Comparison of ENCODE assay signal across 25 cellular contexts in the genomic region with DNA sequence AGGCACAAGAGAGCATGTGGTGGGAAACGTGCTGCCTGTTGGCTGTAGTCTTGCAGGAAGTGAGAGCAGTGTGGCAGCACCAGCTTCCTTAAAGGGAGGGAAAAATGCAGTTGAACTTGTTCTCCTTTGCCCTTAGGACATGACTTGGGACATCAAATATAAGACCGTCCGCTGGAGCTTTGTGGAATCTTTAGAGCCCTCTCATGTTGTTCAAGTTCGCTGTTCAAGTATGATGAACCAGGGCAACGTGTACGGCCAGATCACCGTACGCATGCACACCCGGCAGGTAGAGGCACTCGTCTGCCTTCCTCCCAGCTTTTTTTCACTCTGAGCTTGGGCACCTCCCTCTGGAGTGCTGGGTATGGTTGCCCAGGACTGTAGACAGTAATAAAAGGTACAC. TPM values are rescaled to one million over a fixed set of nuclear protein-coding genes. Genes with fewer than 3 reads are reported as not detected.
DNase-seq lines count a peak whose midpoint lies in the region; ATAC-seq and TF ChIP-seq lines count a peak whose summit lies in the region.
"Had no signal": no experiment of that assay in that cellular context is flagged by ENCODE, and none has a peak within 500 bp of the region (broad histone marks: within the 10 kb centered on the region; RNA-seq: fewer than 3 reads in every experiment).

No MANE protein-coding gene starts in this region.

- H3K4me1 ChIP-seq in RWPE2 (ENCODE audit: insufficient read depth, poor library complexity, severe bottlenecking) (no peaks in the 10 kb centered on the region), foreskin keratinocyte (peaks cover 9% of the 10 kb centered on the region), smooth muscle cell (ENCODE audit: low read depth) (peaks cover 14% of the 10 kb centered on the region), thyroid gland (peaks cover 6% of the 10 kb centered on the region in 2 donors)

- H3K9ac ChIP-seq in smooth muscle cell (ENCODE audit: low read depth) = no peak overlapping the region

- H2AFZ ChIP-seq in smooth muscle cell (ENCODE audit: low read depth) = no peak overlapping the region

- 73% methylated on average over 10 of the region's 10 CpGs for WGBS in smooth muscle cell (ENCODE audit: low lambda C conversion rate)
- WGBS in thyroid gland, 2 donors = 85 to 88% methylated on average over 10 of the region's 10 CpGs

- H3K27ac ChIP-seq in RWPE2 (ENCODE audit: poor library complexity, severe bottlenecking) (no peak overlapping the region), foreskin keratinocyte (no peak overlapping the region), smooth muscle cell (ENCODE audit: low read depth) (peak overlapping the region; percentile 19), thyroid gland (no peak overlapping the region)
- H3K27ac ChIP-seq: WERI-Rb-1 had no signal

- ATAC-seq in RWPE2 (ENCODE audit: low read depth) (peak; percentile 27; the same call in 1 of the 3 replicates), foreskin keratinocyte (peak; percentile 52), GM21528 (IDR thresholded peaks at IDR 0.05; ENCODE audit: low FRiP score, unreplicated experiment) (no peak)
- ATAC-seq: natural killer cell treated with Interleukin-12 subunit alpha and Interleukin-12 subunit beta and Interleukin-15 and Interleukin-18, amount 100 ng/mL, for 72 hours; T-cell had no signal

- H3K79me2 ChIP-seq in smooth muscle cell (ENCODE audit: low read depth) = no peaks in the 10 kb centered on the region

- H3K4me3 ChIP-seq in RWPE2 (ENCODE audit: severe bottlenecking) (no peak overlapping the region), smooth muscle cell (no peak overlapping the region), foreskin fibroblast (ENCODE audit: low read depth in 1 of 2, low read length in 2 of 2) (no peak overlapping the region), thyroid gland (replicated peaks in 1 of 3) (no peak overlapping the region)
- H3K4me3 ChIP-seq: skin epidermis had no signal

- H4K20me1 ChIP-seq in smooth muscle cell (ENCODE audit: low read depth) = no peaks in the 10 kb centered on the region

- H3F3A ChIP-seq in smooth muscle cell (ENCODE audit: low read depth) = peaks cover 5% of the 10 kb centered on the region

- DNase-seq in HPDE6-E6E7 (ENCODE audit: extremely low spot score) (peak; percentile 15), RWPE2 (ENCODE audit: low spot score) (no peak), foreskin keratinocyte (peak; percentile 24 to 71), smooth muscle cell (lab: John Stamatoyannopoulos, UW; ENCODE audit: unreplicated experiment) (no peak), COLO668 (lab: John Stamatoyannopoulos, UW; ENCODE audit: unreplicated experiment) (no peak), foreskin fibroblast (no peak), thyroid gland (no peak)
- DNase-seq: activated CD4-positive, alpha-beta T cell treated with anti-CD3 and anti-CD28 coated beads, Interleukin-2, amount 50 U/mL, for 48 hours; activated T-cell treated with anti-CD3 and anti-CD28 coated beads, Interleukin-2, amount 50 U/mL, for 1 hour; AML-193; GDM1; glutamatergic neuron; Kasumi-1; NCI-H187; NCI-H345; NK-92 treated with Interleukin-12 subunit alpha and Interleukin-12 subunit beta, amount 100 ng/mL, for 24 hours; stimulated activated CD4-positive, alpha-beta T cell treated with anti-CD3 and anti-CD28 coated beads, Interleukin-4, amount 100 ng/mL, for 24 hours; T-cell; WERI-Rb-1 had no signal

- TF ChIP-seq POLR2A in thyroid gland (IDR thresholded peaks at IDR 0.05) = no peak

- intact Hi-C loops in thyroid gland (cut with DNase I) = no loop called here

- no peak for TF ChIP-seq CTCF in RWPE2 (IDR thresholded peaks at IDR 0.05; ENCODE audit: poor library complexity, severe bottlenecking)
- no peak for TF ChIP-seq CTCF in foreskin keratinocyte (conservative IDR thresholded peaks at IDR 0.05)
- TF ChIP-seq CTCF in smooth muscle cell (IDR thresholded peaks at IDR 0.05; ENCODE audit: borderline replicate concordance, insufficient read depth, poor library complexity, severe bottlenecking) = no peak
- no peak for TF ChIP-seq CTCF in foreskin fibroblast (IDR thresholded peaks at IDR 0.05; ENCODE audit: low read depth, low read length)
- no peak for TF ChIP-seq CTCF in thyroid gland (IDR thresholded peaks at IDR 0.05)

- H3K9me3 ChIP-seq in RWPE2 (ENCODE audit: severe bottlenecking) (no peaks in the 10 kb centered on the region), smooth muscle cell (replicated peaks; ENCODE audit: low read depth) (no peaks in the 10 kb centered on the region), thyroid gland (no peaks in the 10 kb centered on the region)

- H3K36me3 ChIP-seq in RWPE2 (ENCODE audit: low read depth) (peaks cover 52% of the 10 kb centered on the region), smooth muscle cell (ENCODE audit: low read depth) (no peaks in the 10 kb centered on the region), thyroid gland (peaks cover 20 to 22% of the 10 kb centered on the region in 2 donors)

- no peaks in the 10 kb centered on the region for H3K27me3 ChIP-seq in RWPE2 (ENCODE audit: insufficient read depth, poor library complexity, severe bottlenecking)
- H3K27me3 ChIP-seq in foreskin keratinocyte = no peaks in the 10 kb centered on the region
- H3K27me3 ChIP-seq in smooth muscle cell (ENCODE audit: low read depth) = no peaks in the 10 kb centered on the region
- no peaks in the 10 kb centered on the region for H3K27me3 ChIP-seq in thyroid gland

- no peak overlapping the region for H3K4me2 ChIP-seq in smooth muscle cell

RNA-seq across cellular contexts. Expression of a gene that starts 23.3 kb away (rescaled TPM):
- not detected in 2 replicates for total RNA-seq in foreskin keratinocyte
- polyA plus RNA-seq in foreskin keratinocyte = not detected in 2 replicates
- total RNA-seq in smooth muscle cell = not detected in 2 replicates
- 0.04 TPM in 1 of 2 replicates, not detected in the other for polyA plus RNA-seq in smooth muscle cell
- total RNA-seq in thyroid gland = under 1 TPM in 2 of 4 donors, not detected in 2; under 0.01 to 0.13 TPM
- total RNA-seq: epithelial cell of proximal tubule, HT1080, mesenteric fat pad had no signal

RNA-seq across cellular contexts. Expression of a gene that starts 23.5 kb away (rescaled TPM):
- total RNA-seq in foreskin keratinocyte (38.5 and 38.6 TPM in 2 replicates), smooth muscle cell (30.6 and 31.4 TPM in 2 replicates), thyroid gland (10 to 100 TPM; 26.6 to 38.3 (median 30.3) TPM)
- polyA plus RNA-seq in foreskin keratinocyte (41.5 and 46.4 TPM in 2 replicates), smooth muscle cell (25.0 and 30.8 TPM in 2 replicates)

RNA-seq across cellular contexts. Expression of a gene that starts 31.2 kb away (rescaled TPM):
- total RNA-seq in foreskin keratinocyte = 13.5 and 16.7 TPM in 2 replicates
- 2.2 and 2.3 TPM in 2 replicates for polyA plus RNA-seq in foreskin keratinocyte
- 6.2 and 9.0 TPM in 2 replicates for total RNA-seq in smooth muscle cell
- polyA plus RNA-seq in smooth muscle cell = 0.89 and 2.5 TPM in 2 replicates
- 10 to 100 TPM; 17.1 to 22.3 (median 20.1) TPM for total RNA-seq in thyroid gland

Comparison
In these comparisons a context has a peak if more than half of its experiments do, and no peak if none do; other contexts are left out.
1. DNase-seq: peak in HPDE6-E6E7 (single experiment) and foreskin keratinocyte (2 of 2); none in RWPE2 (single experiment), smooth muscle cell (single experiment), COLO668 (single experiment), foreskin fibroblast (0 of 2) and thyroid gland (0 of 2).